ENCODE assay signal across 8 cellular contexts in the genomic region with DNA sequence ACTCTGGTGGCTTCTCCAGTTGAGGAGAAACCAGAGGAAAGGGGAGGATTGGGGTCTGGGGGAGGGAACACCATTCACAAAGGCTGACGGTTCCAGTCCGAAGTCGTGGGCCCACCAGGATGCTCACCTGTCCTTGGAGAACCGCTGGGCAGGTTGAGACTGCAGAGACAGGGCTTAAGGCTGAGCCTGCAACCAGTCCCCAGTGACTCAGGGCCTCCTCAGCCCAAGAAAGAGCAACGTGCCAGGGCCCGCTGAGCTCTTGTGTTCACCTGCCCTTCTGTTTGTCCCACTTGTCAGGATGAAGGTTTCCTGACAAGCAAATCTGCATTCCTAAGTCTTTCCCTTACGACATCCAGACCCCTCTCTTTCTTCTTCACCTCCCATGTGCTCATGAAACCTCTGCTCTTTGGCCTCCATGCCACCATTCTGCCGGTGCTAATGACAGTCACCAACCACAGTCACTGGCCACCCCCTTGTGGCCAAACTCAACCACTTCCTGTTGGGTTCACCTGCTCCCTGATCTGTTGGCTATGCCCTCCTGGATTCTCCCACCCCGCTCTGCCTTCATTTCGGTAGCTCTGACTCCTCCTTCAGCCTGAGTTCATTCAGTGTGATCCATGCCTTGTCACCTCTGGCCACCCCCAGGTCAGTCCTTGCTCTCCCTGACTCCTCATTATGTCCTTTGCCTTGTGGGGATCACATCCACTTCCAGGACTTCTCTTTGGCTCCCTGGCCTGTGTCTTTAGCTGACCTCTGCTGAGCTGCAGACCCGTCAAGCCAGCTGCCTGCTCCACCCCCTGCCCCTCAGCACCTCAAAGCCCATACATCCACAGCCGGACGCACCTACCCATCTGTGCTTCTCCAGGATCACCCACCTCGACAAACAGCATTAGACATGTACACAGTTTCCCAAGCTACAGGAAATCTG. TPM values are rescaled to one million over a fixed set of nuclear protein-coding genes. Genes with fewer than 3 reads are reported as not detected.
A peak's percentile ranks its signal among the peaks of the same experiment; 100 is the strongest.
DNase-seq lines count a peak whose midpoint lies in the region; ATAC-seq and TF ChIP-seq lines count a peak whose summit lies in the region.

No MANE protein-coding gene starts in this region.

- peaks cover 6% of the 10 kb centered on the region for H3K27me3 ChIP-seq in smooth muscle cell (ENCODE audit: low read depth)

- H3K9me3 Mint-ChIP-seq in activated CD4-positive, alpha-beta T cell treated with anti-CD3 and anti-CD28 coated beads for 36 hours (ENCODE audit: low read depth), result no peaks in the 10 kb centered on the region
- H3K9me3 Mint-ChIP-seq in activated CD4-positive, alpha-beta T cell treated with anti-CD3 and anti-CD28 coated beads, Interleukin-2, amount 10 ng/mL, durations not matched to agents 24 days and 14 days, result no peaks in the 10 kb centered on the region
- no peaks in the 10 kb centered on the region for H3K9me3 Mint-ChIP-seq in activated T-helper 17 cell treated with anti-CD3 and anti-CD28 coated beads, Interleukin-2, amount 50 U/mL, for 72 hours

- ATAC-seq in activated CD4-positive, alpha-beta T cell treated with anti-CD3 and anti-CD28 coated beads for 36 hours, result no peak
- peak; percentile 48 for ATAC-seq in HG03175 (IDR thresholded peaks at IDR 0.05; ENCODE audit: unreplicated experiment)
- ATAC-seq in activated T-helper 17 cell treated with anti-CD3 and anti-CD28 coated beads, Interleukin-2, amount 50 U/mL, for 72 hours (replicated peaks), result peak; percentile 14
- no peak for ATAC-seq in GM21737 (IDR thresholded peaks at IDR 0.05; ENCODE audit: unreplicated experiment)
- ATAC-seq in GM19452 (IDR thresholded peaks at IDR 0.05; ENCODE audit: unreplicated experiment), result no peak
- no peak for ATAC-seq in GM19328 (IDR thresholded peaks at IDR 0.05; ENCODE audit: unreplicated experiment)

- no peak overlapping the region for H3K9ac ChIP-seq in smooth muscle cell (ENCODE audit: low read depth)

- no peaks in the 10 kb centered on the region for H4K20me1 ChIP-seq in smooth muscle cell (ENCODE audit: low read depth)

- peak; percentile 24 for TF ChIP-seq CTCF in smooth muscle cell (IDR thresholded peaks at IDR 0.05; ENCODE audit: borderline replicate concordance, insufficient read depth, poor library complexity, severe bottlenecking)

- H3K4me1 ChIP-seq in smooth muscle cell (ENCODE audit: low read depth), result no peaks in the 10 kb centered on the region

- H2AFZ ChIP-seq in smooth muscle cell (ENCODE audit: low read depth), result no peak overlapping the region

- H3K27ac ChIP-seq in smooth muscle cell (ENCODE audit: low read depth), result no peak overlapping the region

- no peaks in the 10 kb centered on the region for H3K36me3 Mint-ChIP-seq in activated CD4-positive, alpha-beta T cell treated with anti-CD3 and anti-CD28 coated beads for 36 hours (ENCODE audit: low read depth)
- H3K36me3 Mint-ChIP-seq in activated CD4-positive, alpha-beta T cell treated with anti-CD3 and anti-CD28 coated beads, Interleukin-2, amount 10 ng/mL, durations not matched to agents 24 days and 14 days (ENCODE audit: low read depth), result no peaks in the 10 kb centered on the region
- H3K36me3 Mint-ChIP-seq in activated T-helper 17 cell treated with anti-CD3 and anti-CD28 coated beads, Interleukin-2, amount 50 U/mL, for 72 hours (ENCODE audit: low read depth), result no peaks in the 10 kb centered on the region

- CTCF ChIA-PET in activated CD4-positive, alpha-beta T cell treated with anti-CD3 and anti-CD28 coated beads for 36 hours (lab: Charles Lee), result interaction anchor here (0.6 to 1.2 kb wide), 4 partner anchors 8 to 41 kb away, joined by 3 to 4 read pairs (median 3); partner anchors contain the start of gene EMX1

- intact Hi-C loops in activated CD4-positive, alpha-beta T cell treated with anti-CD3 and anti-CD28 coated beads for 36 hours (cut with DNase I, micrococcal nuclease), result loop anchor here (1.0 to 2.0 kb wide), 2 partner anchors 42 to 43 kb away; no protein-coding TSS in a partner anchor
- intact Hi-C loops in activated CD4-positive, alpha-beta T cell treated with anti-CD3 and anti-CD28 coated beads, Interleukin-2, amount 10 ng/mL, durations not matched to agents 24 days and 14 days (cut with micrococcal nuclease), result no loop called here

- no peaks in the 10 kb centered on the region for H3K79me2 ChIP-seq in smooth muscle cell (ENCODE audit: low read depth)

- H3K4me1 Mint-ChIP-seq in activated CD4-positive, alpha-beta T cell treated with anti-CD3 and anti-CD28 coated beads for 36 hours, result no peaks in the 10 kb centered on the region
- H3K4me1 Mint-ChIP-seq in activated CD4-positive, alpha-beta T cell treated with anti-CD3 and anti-CD28 coated beads, Interleukin-2, amount 10 ng/mL, durations not matched to agents 24 days and 14 days, result peaks cover 10% of the 10 kb centered on the region
- H3K4me1 Mint-ChIP-seq in activated T-helper 17 cell treated with anti-CD3 and anti-CD28 coated beads, Interleukin-2, amount 50 U/mL, for 72 hours, result peaks cover 6% of the 10 kb centered on the region

- POLR2A ChIA-PET in activated CD4-positive, alpha-beta T cell treated with anti-CD3 and anti-CD28 coated beads for 36 hours (lab: Charles Lee), result no interaction called here

- no peaks in the 10 kb centered on the region for H3K36me3 ChIP-seq in smooth muscle cell (ENCODE audit: low read depth)

- H3K4me3 ChIP-seq in smooth muscle cell, result no peak overlapping the region

- H3K27me3 Mint-ChIP-seq in activated CD4-positive, alpha-beta T cell treated with anti-CD3 and anti-CD28 coated beads for 36 hours, result peaks cover 6% of the 10 kb centered on the region
- peaks cover 2% of the 10 kb centered on the region for H3K27me3 Mint-ChIP-seq in activated CD4-positive, alpha-beta T cell treated with anti-CD3 and anti-CD28 coated beads, Interleukin-2, amount 10 ng/mL, durations not matched to agents 24 days and 14 days
- peaks cover 16% of the 10 kb centered on the region for H3K27me3 Mint-ChIP-seq in activated T-helper 17 cell treated with anti-CD3 and anti-CD28 coated beads, Interleukin-2, amount 50 U/mL, for 72 hours

- 75% methylated on average over 14 of the region's 14 CpGs for WGBS in smooth muscle cell (ENCODE audit: low lambda C conversion rate)

- peak; percentile 33 for DNase-seq in activated CD4-positive, alpha-beta T cell treated with anti-CD3 and anti-CD28 coated beads for 36 hours
- no peak for DNase-seq in activated CD4-positive, alpha-beta T cell treated with anti-CD3 and anti-CD28 coated beads, Interleukin-2, amount 10 ng/mL, durations not matched to agents 24 days and 14 days
- no peak for DNase-seq in smooth muscle cell (lab: John Stamatoyannopoulos, UW; ENCODE audit: unreplicated experiment)

- H3K9me3 ChIP-seq in smooth muscle cell (replicated peaks; ENCODE audit: low read depth), result no peaks in the 10 kb centered on the region

- H3K4me2 ChIP-seq in smooth muscle cell, result no peak overlapping the region

- no peak overlapping the region for H3K4me3 Mint-ChIP-seq in activated CD4-positive, alpha-beta T cell treated with anti-CD3 and anti-CD28 coated beads for 36 hours
- H3K4me3 Mint-ChIP-seq in activated CD4-positive, alpha-beta T cell treated with anti-CD3 and anti-CD28 coated beads, Interleukin-2, amount 10 ng/mL, durations not matched to agents 24 days and 14 days, result no peak overlapping the region
- H3K4me3 Mint-ChIP-seq in activated T-helper 17 cell treated with anti-CD3 and anti-CD28 coated beads, Interleukin-2, amount 50 U/mL, for 72 hours, result no peak overlapping the region

- no peak overlapping the region for H3K27ac Mint-ChIP-seq in activated CD4-positive, alpha-beta T cell treated with anti-CD3 and anti-CD28 coated beads for 36 hours
- no peak overlapping the region for H3K27ac Mint-ChIP-seq in activated CD4-positive, alpha-beta T cell treated with anti-CD3 and anti-CD28 coated beads, Interleukin-2, amount 10 ng/mL, durations not matched to agents 24 days and 14 days
- H3K27ac Mint-ChIP-seq in activated T-helper 17 cell treated with anti-CD3 and anti-CD28 coated beads, Interleukin-2, amount 50 U/mL, for 72 hours, result no peak overlapping the region

- H3F3A ChIP-seq in smooth muscle cell (ENCODE audit: low read depth), result no peaks in the 10 kb centered on the region

RNA-seq across cellular contexts. Expression of gene EMX1, which starts 17.6 kb away (rescaled TPM):
- total RNA-seq in activated CD4-positive, alpha-beta T cell treated with anti-CD3 and anti-CD28 coated beads for 36 hours, result not detected
- 0.09 TPM in 1 of 2 replicates, not detected in the other for total RNA-seq in activated CD4-positive, alpha-beta T cell treated with anti-CD3 and anti-CD28 coated beads, Interleukin-2, amount 10 ng/mL, durations not matched to agents 24 days and 14 days
- not detected for total RNA-seq in activated T-helper 17 cell treated with anti-CD3 and anti-CD28 coated beads, Interleukin-2, amount 50 U/mL, for 72 hours
- total RNA-seq in smooth muscle cell, result not detected in 2 replicates
- polyA plus RNA-seq in smooth muscle cell, result not detected in 2 replicates

RNA-seq across cellular contexts. Expression of gene SPR, which starts 47.7 kb away (rescaled TPM):
- total RNA-seq in activated CD4-positive, alpha-beta T cell treated with anti-CD3 and anti-CD28 coated beads for 36 hours, result 1 to 10 TPM; 7.3 to 9.8 TPM
- total RNA-seq in activated CD4-positive, alpha-beta T cell treated with anti-CD3 and anti-CD28 coated beads, Interleukin-2, amount 10 ng/mL, durations not matched to agents 24 days and 14 days, result 12.6 and 12.8 TPM in 2 replicates
- 10 to 100 TPM in 1 of 2 donors, 1 to 10 TPM in 1; 5.2 to 12.9 TPM for total RNA-seq in activated T-helper 17 cell treated with anti-CD3 and anti-CD28 coated beads, Interleukin-2, amount 50 U/mL, for 72 hours
- total RNA-seq in smooth muscle cell, result 4.1 and 8.4 TPM in 2 replicates
- 13.2 and 15.8 TPM in 2 replicates for polyA plus RNA-seq in smooth muscle cell

Comparison
In these comparisons a context has a peak if more than half of its experiments do, and no peak if none do; other contexts are left out.
1. ATAC-seq: peak in HG03175 (single experiment) and activated T-helper 17 cell treated with anti-CD3 and anti-CD28 coated beads, Interleukin-2, amount 50 U/mL, for 72 hours (single experiment); none in activated CD4-positive, alpha-beta T cell treated with anti-CD3 and anti-CD28 coated beads for 36 hours (single experiment), GM21737 (single experiment), GM19452 (single experiment) and GM19328 (single experiment).